10 cellular contexts compared by ENCODE assay signal in the genomic region with DNA sequence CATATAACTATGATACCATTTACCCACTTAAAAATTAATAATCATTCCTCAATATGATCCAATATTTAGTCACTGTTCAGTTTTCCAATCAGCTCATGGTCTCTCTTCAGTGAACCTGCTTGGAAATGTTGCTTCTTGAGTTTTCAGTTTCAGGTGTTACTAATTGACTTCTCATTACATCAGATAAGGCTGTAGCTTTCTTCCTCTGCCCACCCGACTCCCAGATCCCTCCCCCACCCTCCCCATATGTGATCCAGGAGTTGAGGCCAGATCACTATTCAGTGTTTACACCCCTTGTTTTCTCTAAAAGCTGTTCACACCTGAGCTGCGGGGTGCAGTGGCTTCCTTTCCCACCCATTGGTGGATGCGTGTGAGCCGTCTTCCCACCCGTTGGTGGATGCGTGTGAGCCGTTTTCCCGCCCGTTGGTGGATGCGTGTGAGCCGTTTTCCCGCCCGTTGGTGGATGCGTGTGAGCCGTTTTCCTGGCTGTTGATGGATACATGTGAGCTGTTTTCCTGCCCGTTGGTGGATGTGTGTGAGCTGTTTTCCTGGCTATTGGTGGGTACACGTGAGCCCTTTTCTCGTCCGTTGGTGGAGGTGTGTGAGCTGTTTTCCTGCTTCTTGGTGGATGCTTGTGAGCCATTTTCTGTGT. TPM values are rescaled to one million over a fixed set of nuclear protein-coding genes. Genes with fewer than 3 reads are reported as not detected.
DNase-seq lines count a peak whose midpoint lies in the region; ATAC-seq, FAIRE-seq and TF ChIP-seq lines count a peak whose summit lies in the region.
"Had no signal": no experiment of that assay in that cellular context is flagged by ENCODE, and none has a peak within 500 bp of the region (broad histone marks: within the 10 kb centered on the region; RNA-seq: fewer than 3 reads in every experiment).

No MANE protein-coding gene starts in this region.

- no peaks in the 10 kb centered on the region for H3K27me3 Mint-ChIP-seq in activated B cell treated with CpG ODN at 0.5 μM for 24 hours
- H3K27me3 Mint-ChIP-seq in stimulated activated memory B cell treated with anti-CD40 and anti-IgM and Interleukin-4, amounts not matched to agents 10 μg/mL and 1 μg/mL and 100 μg/mL, for 72 hours, result no peaks in the 10 kb centered on the region

- dilution Hi-C loops in endothelial cell of umbilical vein (cut with MboI; ENCODE audit: extremely low pct_ligation_motif_present, low sequenced_read_pairs), result no loop called here

- peaks cover 9% of the 10 kb centered on the region for H3K4me1 ChIP-seq in endothelial cell of umbilical vein (ENCODE audit: control insufficient read depth, extremely low read depth, insufficient read depth, low read length)
- peaks cover 4% of the 10 kb centered on the region; the same call in 1 of the 2 replicates for H3K4me1 ChIP-seq in HAP-1

- BruUV-seq in endothelial cell of umbilical vein (replicated peaks; lab: Mats Ljungman, UMichigan), result no TSS peak

- no peak overlapping the region for H2AFZ ChIP-seq in endothelial cell of umbilical vein (ENCODE audit: low read depth, low read length)

- no peak overlapping the region for H3K4me3 ChIP-seq in endothelial cell of umbilical vein (replicated peaks in 1 of 3; ENCODE audit: insufficient read depth in 1 of 3, low read depth in 1 of 3, low read length in 3 of 3)
- no peak overlapping the region for H3K4me3 ChIP-seq in HAP-1

- H3K9me3 ChIP-seq in endothelial cell of umbilical vein (replicated peaks; ENCODE audit: control insufficient read depth, insufficient read depth, low read length), result no peaks in the 10 kb centered on the region
- no peaks in the 10 kb centered on the region for H3K9me3 ChIP-seq in HAP-1

- H3K4me3 Mint-ChIP-seq in activated B cell treated with CpG ODN at 0.5 μM for 24 hours, result peak overlapping the region; percentile 78
- H3K4me3 Mint-ChIP-seq in stimulated activated memory B cell treated with anti-CD40 and anti-IgM and Interleukin-4, amounts not matched to agents 10 μg/mL and 1 μg/mL and 100 μg/mL, for 72 hours, result peak overlapping the region; percentile 71

- H3K27me3 ChIP-seq in endothelial cell of umbilical vein (ENCODE audit: control insufficient read depth in 2 of 2, insufficient read depth in 2 of 2, low read length in 2 of 2) (no peaks in the 10 kb centered on the region), HAP-1 (ENCODE audit: low read depth) (no peaks in the 10 kb centered on the region)

- H3K27ac Mint-ChIP-seq in activated B cell treated with CpG ODN at 0.5 μM for 24 hours, result peak overlapping the region; percentile 87
- peak overlapping the region; percentile 88 for H3K27ac Mint-ChIP-seq in stimulated activated memory B cell treated with anti-CD40 and anti-IgM and Interleukin-4, amounts not matched to agents 10 μg/mL and 1 μg/mL and 100 μg/mL, for 72 hours

- in situ Hi-C loops in HAP-1 (cut with MboI; ENCODE audit: low sequenced_read_pairs), result no loop called here

- peaks cover 73% of the 10 kb centered on the region for H3K4me1 Mint-ChIP-seq in activated B cell treated with CpG ODN at 0.5 μM for 24 hours
- peaks cover 76% of the 10 kb centered on the region for H3K4me1 Mint-ChIP-seq in stimulated activated memory B cell treated with anti-CD40 and anti-IgM and Interleukin-4, amounts not matched to agents 10 μg/mL and 1 μg/mL and 100 μg/mL, for 72 hours

- H3K79me2 ChIP-seq in endothelial cell of umbilical vein (ENCODE audit: control insufficient read depth, insufficient read depth, low read length), result peaks cover 15% of the 10 kb centered on the region

- H4K20me1 ChIP-seq in endothelial cell of umbilical vein (replicated peaks; ENCODE audit: control insufficient read depth, extremely low read depth, insufficient read depth, low read length), result no peaks in the 10 kb centered on the region

- POLR2A ChIA-PET in activated B cell treated with CpG ODN at 0.5 μM for 24 hours (lab: Charles Lee), result interaction anchor here (0.7 to 6.5 kb wide), 10 partner anchors 11 to 819 kb away, joined by 3 to 52 read pairs (median 6); a partner anchor contains a TSS
- POLR2A ChIA-PET in endothelial cell of umbilical vein (lab: Charles Lee), result no interaction called here

- no peak overlapping the region for H3K9ac ChIP-seq in endothelial cell of umbilical vein (replicated peaks; ENCODE audit: extremely low read depth, insufficient read depth, low read length)

- peak; percentile 61 for DNase-seq in activated effector memory CD4-positive, alpha-beta T cell treated with anti-CD3 and anti-CD28 coated beads, Interleukin-2, amount 50 U/mL, for 16 hours
- DNase-seq in activated effector memory CD4-positive, alpha-beta T cell treated with Interleukin-2 at 50 U/mL for 16 hours, result no peak
- DNase-seq in activated B cell treated with CpG ODN at 0.5 μM for 24 hours, result no peak
- DNase-seq in endothelial cell of umbilical vein (ENCODE audit: low read depth, low spot score), result no peak
- DNase-seq in HAP-1 (ENCODE audit: low spot score in 2 of 2), result no peak
- no peak for DNase-seq in urothelium cell line (ENCODE audit: low spot score)
- DNase-seq: cortex of kidney, NCI-H1092 treated with DMSO at 0.1 percent for 48 hours had no signal

- TF ChIP-seq POLR2A in endothelial cell of umbilical vein (IDR thresholded peaks at IDR 0.05; ENCODE audit: low read depth, low read length), result no peak

- no peaks in the 10 kb centered on the region for H3K9me3 Mint-ChIP-seq in activated B cell treated with CpG ODN at 0.5 μM for 24 hours
- H3K9me3 Mint-ChIP-seq in stimulated activated memory B cell treated with anti-CD40 and anti-IgM and Interleukin-4, amounts not matched to agents 10 μg/mL and 1 μg/mL and 100 μg/mL, for 72 hours, result no peaks in the 10 kb centered on the region

- no peak for FAIRE-seq in endothelial cell of umbilical vein (lab: Jason Lieb, UNC)
- FAIRE-seq in urothelium cell line (lab: Jason Lieb, UNC), result no peak

- H3K4me2 ChIP-seq in endothelial cell of umbilical vein (ENCODE audit: insufficient read depth, low read length), result no peak overlapping the region

- CTCF ChIA-PET in activated B cell treated with CpG ODN at 0.5 μM for 24 hours (lab: Charles Lee) (interaction anchor here (1.0 to 3.0 kb wide), 3 partner anchors 11 to 61 kb away, joined by 3 to 11 read pairs (median 3); no protein-coding TSS in a partner anchor), endothelial cell of umbilical vein (lab: Charles Lee) (interaction anchor here (0.7 to 1.7 kb wide), 4 partner anchors 11 to 67 kb away, joined by 3 to 9 read pairs (median 6); a partner anchor contains a TSS)

- H3K36me3 ChIP-seq in endothelial cell of umbilical vein (ENCODE audit: control insufficient read depth in 2 of 2, extremely low read depth in 1 of 2, insufficient read depth in 2 of 2, low read length in 2 of 2) (no peaks in the 10 kb centered on the region), HAP-1 (replicated peaks) (peaks cover 3% of the 10 kb centered on the region; the same call in 1 of the 2 replicates)

- H3K27ac ChIP-seq in endothelial cell of umbilical vein (ENCODE audit: insufficient read depth, low read depth, low read length), result peak overlapping the region; percentile 25

- no peak for ATAC-seq in activated B cell treated with CpG ODN at 0.5 μM for 24 hours (ENCODE audit: low read depth)
- no peak for ATAC-seq in stimulated activated memory B cell treated with anti-CD40 and anti-IgM and Interleukin-4, amounts not matched to agents 10 μg/mL and 1 μg/mL and 100 μg/mL, for 72 hours
- ATAC-seq in HG02884 (IDR thresholded peaks at IDR 0.05; ENCODE audit: unreplicated experiment), result no peak

- intact Hi-C loops in activated B cell treated with CpG ODN at 0.5 μM for 24 hours (cut with micrococcal nuclease) (no loop called here), endothelial cell of umbilical vein (cut with micrococcal nuclease) (loop anchor here (1.0 to 5.0 kb wide), 2 partner anchors 12 to 83 kb away; a partner anchor contains a TSS)

- H3K36me3 Mint-ChIP-seq in activated B cell treated with CpG ODN at 0.5 μM for 24 hours (ENCODE audit: low read depth), result peaks cover 11% of the 10 kb centered on the region
- peaks cover 6% of the 10 kb centered on the region for H3K36me3 Mint-ChIP-seq in stimulated activated memory B cell treated with anti-CD40 and anti-IgM and Interleukin-4, amounts not matched to agents 10 μg/mL and 1 μg/mL and 100 μg/mL, for 72 hours

- TF ChIP-seq CTCF in activated B cell treated with CpG ODN at 0.5 μM for 24 hours (IDR thresholded peaks at IDR 0.05) (no peak), endothelial cell of umbilical vein (IDR thresholded peaks at IDR 0.05; ENCODE audit: extremely low read depth in 1 of 2, insufficient read depth in 1 of 2, low read depth in 1 of 2, low read length in 2 of 2) (no peak)

- H3K9me1 ChIP-seq in endothelial cell of umbilical vein (replicated peaks; ENCODE audit: control insufficient read depth, extremely low read depth, insufficient read depth, low read length), result no peaks in the 10 kb centered on the region

RNA-seq across cellular contexts. Expression of a gene that starts 3.2 kb away (rescaled TPM):
- 67.6 and 83.1 TPM in 2 replicates for total RNA-seq in activated B cell treated with CpG ODN at 0.5 μM for 24 hours
- total RNA-seq in endothelial cell of umbilical vein, result 60.2 and 66.5 TPM in 2 replicates
- polyA plus RNA-seq in endothelial cell of umbilical vein, result 83.4 and 91.6 TPM in 2 replicates
- 63.3 and 79.2 TPM in 2 replicates for polyA plus RNA-seq in endothelial cell of umbilical vein (2011; cell fraction: cytosol; rRNA removed)
- 199 and 209 TPM in 2 replicates for polyA plus RNA-seq in endothelial cell of umbilical vein (2011; cell fraction: nucleus; rRNA removed)
- polyA plus RNA-seq in endothelial cell of umbilical vein (2012), result 54.2 and 58.2 TPM in 2 replicates
- 49.8 and 55.6 TPM in 2 replicates for polyA minus RNA-seq in endothelial cell of umbilical vein
- 24.6 TPM for polyA minus RNA-seq in endothelial cell of umbilical vein (2011; cell fraction: cytosol; rRNA and poly(A)+ RNA removed)
- polyA minus RNA-seq in endothelial cell of umbilical vein (2011; cell fraction: nucleus; rRNA and poly(A)+ RNA removed), result 49.9 and 57.7 TPM in 2 replicates

RNA-seq across cellular contexts. Expression of a gene that starts 11.7 kb away (rescaled TPM):
- total RNA-seq in activated B cell treated with CpG ODN at 0.5 μM for 24 hours, result 14.1 and 16.9 TPM in 2 replicates
- total RNA-seq in endothelial cell of umbilical vein, result 2.6 and 5.6 TPM in 2 replicates
- polyA plus RNA-seq in endothelial cell of umbilical vein, result 3.8 and 4.7 TPM in 2 replicates
- 2.7 and 2.9 TPM in 2 replicates for polyA plus RNA-seq in endothelial cell of umbilical vein (2011; cell fraction: cytosol; rRNA removed)
- polyA plus RNA-seq in endothelial cell of umbilical vein (2011; cell fraction: nucleus; rRNA removed), result 5.9 and 7.5 TPM in 2 replicates
- 3.4 and 5.6 TPM in 2 replicates for polyA plus RNA-seq in endothelial cell of umbilical vein (2012)
- 3.8 and 4.1 TPM in 2 replicates for polyA minus RNA-seq in endothelial cell of umbilical vein
- polyA minus RNA-seq in endothelial cell of umbilical vein (2011; cell fraction: cytosol; rRNA and poly(A)+ RNA removed), result not detected
- polyA minus RNA-seq in endothelial cell of umbilical vein (2011; cell fraction: nucleus; rRNA and poly(A)+ RNA removed), result 1.9 and 5.0 TPM in 2 replicates

RNA-seq across cellular contexts. Expression of a gene that starts 17.6 kb away (rescaled TPM):
- total RNA-seq in activated B cell treated with CpG ODN at 0.5 μM for 24 hours (37.7 and 39.4 TPM in 2 replicates), endothelial cell of umbilical vein (91.9 and 108 TPM in 2 replicates)
- 41.8 and 46.2 TPM in 2 replicates for polyA plus RNA-seq in endothelial cell of umbilical vein
- polyA plus RNA-seq in endothelial cell of umbilical vein (2011; cell fraction: cytosol; rRNA removed), result 77.7 and 79.5 TPM in 2 replicates
- 45.6 and 50.1 TPM in 2 replicates for polyA plus RNA-seq in endothelial cell of umbilical vein (2011; cell fraction: nucleus; rRNA removed)
- 125 and 128 TPM in 2 replicates for polyA plus RNA-seq in endothelial cell of umbilical vein (2012)
- 27.4 and 28.2 TPM in 2 replicates for polyA minus RNA-seq in endothelial cell of umbilical vein
- polyA minus RNA-seq in endothelial cell of umbilical vein (2011; cell fraction: cytosol; rRNA and poly(A)+ RNA removed), result 51.1 TPM
- 6.1 and 8.7 TPM in 2 replicates for polyA minus RNA-seq in endothelial cell of umbilical vein (2011; cell fraction: nucleus; rRNA and poly(A)+ RNA removed)

RNA-seq across cellular contexts. Expression of a gene that starts 32.9 kb away (rescaled TPM):
- total RNA-seq in activated B cell treated with CpG ODN at 0.5 μM for 24 hours, result 37.2 and 39.1 TPM in 2 replicates
- 16.2 and 17.4 TPM in 2 replicates for total RNA-seq in endothelial cell of umbilical vein
- polyA plus RNA-seq in endothelial cell of umbilical vein, result 33.9 and 39.0 TPM in 2 replicates
- polyA plus RNA-seq in endothelial cell of umbilical vein (2011; cell fraction: cytosol; rRNA removed), result 19.6 and 29.3 TPM in 2 replicates
- 9.1 and 13.1 TPM in 2 replicates for polyA plus RNA-seq in endothelial cell of umbilical vein (2011; cell fraction: nucleus; rRNA removed)
- polyA plus RNA-seq in endothelial cell of umbilical vein (2012), result 9.4 and 16.7 TPM in 2 replicates
- polyA minus RNA-seq in endothelial cell of umbilical vein, result 3.9 and 7.3 TPM in 2 replicates
- 5.0 TPM for polyA minus RNA-seq in endothelial cell of umbilical vein (2011; cell fraction: cytosol; rRNA and poly(A)+ RNA removed)
- 5.2 and 12.6 TPM in 2 replicates for polyA minus RNA-seq in endothelial cell of umbilical vein (2011; cell fraction: nucleus; rRNA and poly(A)+ RNA removed)

RNA-seq across cellular contexts. Expression of a gene that starts 33.7 kb away (rescaled TPM):
- not detected in 2 replicates for total RNA-seq in activated B cell treated with CpG ODN at 0.5 μM for 24 hours
- total RNA-seq in endothelial cell of umbilical vein, result 0.13 TPM in 1 of 2 replicates, not detected in the other
- polyA plus RNA-seq in endothelial cell of umbilical vein, result 0.03 TPM in 1 of 2 replicates, not detected in the other
- polyA plus RNA-seq in endothelial cell of umbilical vein (2011; cell fraction: cytosol; rRNA removed), result 0.03 and 0.04 TPM in 2 replicates
- not detected in 2 replicates for polyA plus RNA-seq in endothelial cell of umbilical vein (2011; cell fraction: nucleus; rRNA removed)
- 1.9 and 2.6 TPM in 2 replicates for polyA plus RNA-seq in endothelial cell of umbilical vein (2012)
- not detected in 2 replicates for polyA minus RNA-seq in endothelial cell of umbilical vein
- polyA minus RNA-seq in endothelial cell of umbilical vein (2011; cell fraction: cytosol; rRNA and poly(A)+ RNA removed), result not detected
- polyA minus RNA-seq in endothelial cell of umbilical vein (2011; cell fraction: nucleus; rRNA and poly(A)+ RNA removed), result not detected in 2 replicates
